In the genomic region with DNA sequence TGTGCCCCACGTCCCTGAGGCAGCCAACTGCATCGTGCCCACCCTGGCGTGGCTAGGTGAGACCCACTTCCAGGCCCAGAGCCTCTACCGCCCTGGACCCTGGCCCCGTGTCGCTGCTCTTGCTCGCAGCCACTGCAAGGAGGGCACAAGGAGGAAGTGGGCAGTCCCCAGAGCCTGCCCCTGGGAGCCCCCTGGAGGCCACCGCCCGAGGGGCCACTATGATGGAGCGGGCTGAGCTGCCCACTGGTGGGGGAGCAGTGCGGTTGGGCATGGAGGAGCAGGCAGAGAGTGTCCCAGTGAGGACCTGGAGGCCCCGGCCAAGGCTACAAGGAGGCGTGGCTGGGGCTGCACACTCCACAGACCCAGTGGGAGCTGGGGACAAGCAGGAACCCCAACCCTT, we compare ENCODE assay signal across 26 cellular contexts.
A peak's percentile ranks its signal among the peaks of the same experiment; 100 is the strongest.
DNase-seq lines count a peak whose midpoint lies in the region; ATAC-seq and TF ChIP-seq lines count a peak whose summit lies in the region.
"Had no signal": no experiment of that assay in that cellular context is flagged by ENCODE, and none has a peak within 500 bp of the region (broad histone marks: within the 10 kb centered on the region; RNA-seq: fewer than 3 reads in every experiment).

No MANE protein-coding gene starts in this region.

- peaks cover 6% of the 10 kb centered on the region; the same call in 1 of the 2 replicates for H3K9me1 ChIP-seq in IMR-90 (ENCODE audit: insufficient read depth, low read length)

- H3K4me1 ChIP-seq in GM23338 (ENCODE audit: insufficient read depth) (no peaks in the 10 kb centered on the region), IMR-90 (ENCODE audit: control insufficient read depth, insufficient read depth, low read length) (peaks cover 4% of the 10 kb centered on the region), trophoblast cell (ENCODE audit: control insufficient read depth in 1 of 2, insufficient read depth in 2 of 2, low read length in 2 of 2) (no peaks in the 10 kb centered on the region), left lung (no peaks in the 10 kb centered on the region)
- H3K4me1 ChIP-seq: BLaER1, SJSA1 had no signal

- peaks cover 11% of the 10 kb centered on the region for H3K27me3 Mint-ChIP-seq in GM23338 (ENCODE audit: insufficient read depth, low read depth, poor library complexity)

- no peak overlapping the region for H3K4me3 ChIP-seq in GM23338
- no peak overlapping the region for H3K4me3 ChIP-seq in IMR-90 (ENCODE audit: insufficient read depth, low read depth, low read length)
- no peak overlapping the region for H3K4me3 ChIP-seq in trophoblast cell (ENCODE audit: low read depth, low read length)
- no peak overlapping the region for H3K4me3 ChIP-seq in left lung
- H3K4me3 ChIP-seq: BLaER1, HAP-1, PC-9, SJSA1 had no signal

- intact Hi-C loops in IMR-90 (cut with micrococcal nuclease) = no loop called here
- intact Hi-C loops in left lung (cut with DNase I) = no loop called here

- BruUV-seq in IMR-90 (replicated peaks; lab: Mats Ljungman, UMichigan) = no TSS peak

- H2BK5ac ChIP-seq in IMR-90 (ENCODE audit: low read depth, low read length, poor library complexity, severe bottlenecking) (no peak overlapping the region), trophoblast cell (ENCODE audit: low read depth, low read length, poor library complexity) (no peak overlapping the region)

- no peak overlapping the region for H3K27ac Mint-ChIP-seq in GM23338
- H3K27ac Mint-ChIP-seq: CD4-positive, CD25-positive, alpha-beta regulatory T cell; HFFc6 had no signal

- H2BK120ac ChIP-seq in IMR-90 (ENCODE audit: low read depth, low read length) = no peak overlapping the region
- H2BK120ac ChIP-seq in trophoblast cell (ENCODE audit: insufficient read depth, low read length, poor library complexity) = no peak overlapping the region

- H3K9me2 ChIP-seq in GM23338 (ENCODE audit: insufficient read depth) = no peaks in the 10 kb centered on the region

- H3K36me3 Mint-ChIP-seq in GM23338 (ENCODE audit: low read depth) = no peaks in the 10 kb centered on the region
- H3K36me3 Mint-ChIP-seq: CD4-positive, CD25-positive, alpha-beta regulatory T cell; IgD-negative memory B cell had no signal

- no peaks in the 10 kb centered on the region for H3K9me3 Mint-ChIP-seq in GM23338
- H3K9me3 Mint-ChIP-seq: CD4-positive, CD25-positive, alpha-beta regulatory T cell; HFFc6; IgD-negative memory B cell had no signal

- ATAC-seq in GM23338 (peak; percentile 69), IMR-90 (ENCODE audit: low read depth) (no peak), left lung (no peak), GM18907 (IDR thresholded peaks at IDR 0.05; ENCODE audit: unreplicated experiment) (no peak), GM19452 (IDR thresholded peaks at IDR 0.05; ENCODE audit: unreplicated experiment) (no peak)

- POLR2A ChIA-PET in IMR-90 (lab: Charles Lee; ENCODE audit: unreplicated experiment) = no interaction called here

- H4K5ac ChIP-seq in IMR-90 (ENCODE audit: low read depth, low read length) = no peak overlapping the region

- H2AK5ac ChIP-seq in IMR-90 (ENCODE audit: low read depth, low read length) (no peak overlapping the region), trophoblast cell (ENCODE audit: low read length) (peak overlapping the region; percentile 87)

- H3K4me2 ChIP-seq in GM23338 = no peak overlapping the region
- H3K4me2 ChIP-seq in IMR-90 (ENCODE audit: low read depth, low read length) = no peak overlapping the region
- no peak overlapping the region for H3K4me2 ChIP-seq in trophoblast cell (ENCODE audit: low read length)
- H3K4me2 ChIP-seq: BLaER1, KMS-11, PC-9 had no signal

- dilution Hi-C loops in IMR-90 (cut with HindIII; ENCODE audit: low sequenced_read_pairs, unreplicated experiment) = no loop called here

- H3K9me3 ChIP-seq in IMR-90 (ENCODE audit: control insufficient read depth, insufficient read depth, low read length) (no peaks in the 10 kb centered on the region), trophoblast cell (ENCODE audit: insufficient read depth, low read depth, low read length) (no peaks in the 10 kb centered on the region), left lung (no peaks in the 10 kb centered on the region)
- H3K9me3 ChIP-seq: BLaER1, HAP-1, SJSA1 had no signal

- no peak overlapping the region for H2BK20ac ChIP-seq in IMR-90 (ENCODE audit: low read depth, low read length)

- H3K79me2 ChIP-seq in GM23338 (replicated peaks; ENCODE audit: insufficient read depth) = no peaks in the 10 kb centered on the region
- H3K79me2 ChIP-seq in trophoblast cell (ENCODE audit: control insufficient read depth, insufficient read depth, low read length, poor library complexity) = no peaks in the 10 kb centered on the region

- H2BK12ac ChIP-seq in trophoblast cell (ENCODE audit: low read length) = no peak overlapping the region

- TF ChIP-seq RAD21 in IMR-90 (IDR thresholded peaks at IDR 0.05; ENCODE audit: low read length) = no peak

- H3K9ac ChIP-seq in IMR-90 (ENCODE audit: low read depth, low read length) (no peak overlapping the region), trophoblast cell (ENCODE audit: low read length) (no peak overlapping the region)
- H3K9ac ChIP-seq: BLaER1, KMS-11 had no signal

- H3F3A ChIP-seq in GM23338 (replicated peaks; ENCODE audit: low read depth) = no peaks in the 10 kb centered on the region

- H3K36me3 ChIP-seq in GM23338 (ENCODE audit: insufficient read depth) = no peaks in the 10 kb centered on the region
- H3K36me3 ChIP-seq in IMR-90 (ENCODE audit: control insufficient read depth, insufficient read depth, low read length) = no peaks in the 10 kb centered on the region
- no peaks in the 10 kb centered on the region for H3K36me3 ChIP-seq in trophoblast cell (ENCODE audit: control insufficient read depth in 1 of 2, insufficient read depth in 2 of 2, low read length in 2 of 2)
- no peaks in the 10 kb centered on the region for H3K36me3 ChIP-seq in left lung
- H3K36me3 ChIP-seq: BLaER1, HAP-1, SJSA1 had no signal

- no peak overlapping the region for H2BK15ac ChIP-seq in IMR-90 (ENCODE audit: low read depth, low read length)

- H4K20me1 ChIP-seq in GM23338 (replicated peaks; ENCODE audit: insufficient read depth) = no peaks in the 10 kb centered on the region
- H4K20me1 ChIP-seq in IMR-90 (ENCODE audit: insufficient read depth, low read length) = no peaks in the 10 kb centered on the region
- H4K20me1 ChIP-seq: BLaER1 had no signal

- H4K8ac ChIP-seq in IMR-90 (ENCODE audit: low read depth in 2 of 2, low read length in 2 of 2) = no peak overlapping the region
- H4K8ac ChIP-seq in trophoblast cell (ENCODE audit: low read depth, low read length) = peak overlapping the region; percentile 43

- H3K4ac ChIP-seq in IMR-90 (ENCODE audit: low read depth, low read length) (no peak overlapping the region), trophoblast cell (ENCODE audit: low read depth, low read length) (no peak overlapping the region)

- H3K27me3 ChIP-seq in GM23338 (ENCODE audit: insufficient read depth) = no peaks in the 10 kb centered on the region
- no peaks in the 10 kb centered on the region for H3K27me3 ChIP-seq in IMR-90 (ENCODE audit: control insufficient read depth, insufficient read depth, low read length)
- no peaks in the 10 kb centered on the region for H3K27me3 ChIP-seq in trophoblast cell (ENCODE audit: insufficient read depth, low read length)
- no peaks in the 10 kb centered on the region for H3K27me3 ChIP-seq in left lung
- H3K27me3 ChIP-seq: BLaER1, SJSA1 had no signal

- no peak overlapping the region for H3K18ac ChIP-seq in IMR-90 (ENCODE audit: low read depth, low read length)
- H3K18ac ChIP-seq in trophoblast cell (ENCODE audit: low read length) = no peak overlapping the region

- no peak overlapping the region for H2AK9ac ChIP-seq in IMR-90 (replicated peaks; ENCODE audit: low read depth, low read length, poor library complexity)

- peaks cover 5% of the 10 kb centered on the region; the same call in 2 of the 3 replicates for H3K4me1 Mint-ChIP-seq in GM23338
- H3K4me1 Mint-ChIP-seq: CD4-positive, CD25-positive, alpha-beta regulatory T cell had no signal

- CTCF ChIA-PET in IMR-90 (lab: Yijun Ruan, JAX) = no interaction called here

- H2AFZ ChIP-seq in GM23338 = no peak overlapping the region
- peak overlapping the region; percentile 17 for H2AFZ ChIP-seq in IMR-90 (replicated peaks; ENCODE audit: low read length, poor library complexity)
- H2AFZ ChIP-seq in trophoblast cell (ENCODE audit: insufficient read depth, low read length, poor library complexity) = no peak overlapping the region
- H2AFZ ChIP-seq: PC-9 had no signal

- WGBS in IMR-90 (ENCODE audit: extremely low coverage in 2 of 2, insufficient read length in 1 of 2), 2 experiments = 90% methylated on average over 6 of the region's 13 CpGs; no CpG with 5 or more reads in 1 of the 2 experiments
- WGBS in trophoblast cell (ENCODE audit: extremely low coverage, insufficient coverage, insufficient read length) = no CpG with 5 or more reads among the region's 13 CpGs

- in situ Hi-C loops in IMR-90 (cut with MboI; ENCODE audit: low sequenced_read_pairs) = no loop called here

- no peak overlapping the region for H3K23ac ChIP-seq in IMR-90 (ENCODE audit: low read depth, low read length)
- H3K23ac ChIP-seq in trophoblast cell (ENCODE audit: low read length) = no peak overlapping the region

- TF ChIP-seq POLR2A in IMR-90 (IDR thresholded peaks at IDR 0.05; ENCODE audit: low read depth, low read length) = no peak

- peak; percentile 22 for DNase-seq in GM23338 (ENCODE audit: low spot score)
- DNase-seq in IMR-90 = no peak
- peak; percentile 29 for DNase-seq in iPS-NIHi11 (ENCODE audit: low spot score)
- no peak for DNase-seq in trophoblast cell
- DNase-seq in left lung = no peak
- no peak for DNase-seq in cerebellum (ENCODE audit: low spot score)
- DNase-seq: CD4-positive, CD25-positive, alpha-beta regulatory T cell; HFFc6; MM.1S; NCI-H1048; NCI-H1417; NCI-H187; NCI-H2081 treated with DMSO at 0.1 percent for 48 hours; NCI-H2171; NCI-H226; NCI-H748 treated with DMSO at 0.1 percent for 48 hours; PC-9; Right ventricle myocardium superior; RPMI8226 had no signal

- H3K27ac ChIP-seq in GM23338 (ENCODE audit: low read depth) (no peak overlapping the region), IMR-90 (ENCODE audit: insufficient read depth, low read length) (no peak overlapping the region), trophoblast cell (ENCODE audit: low read depth, low read length) (no peak overlapping the region), left lung (no peak overlapping the region)
- H3K27ac ChIP-seq: BLaER1, KMS-11, PC-9, SJSA1 had no signal

- no peak overlapping the region for H3K14ac ChIP-seq in IMR-90 (replicated peaks; ENCODE audit: low read depth, low read length)
- no peak overlapping the region for H3K14ac ChIP-seq in trophoblast cell (ENCODE audit: low read length)

- H3K79me1 ChIP-seq in IMR-90 (ENCODE audit: low read depth in 1 of 2, low read length in 2 of 2) = no peaks in the 10 kb centered on the region
- H3K79me1 ChIP-seq in trophoblast cell (ENCODE audit: low read length) = peaks cover 3% of the 10 kb centered on the region

- H3K56ac ChIP-seq in IMR-90 (ENCODE audit: extremely low read depth, insufficient read depth, low read length) = no peak overlapping the region

- H3K4me3 Mint-ChIP-seq in GM23338 = no peak overlapping the region
- H3K4me3 Mint-ChIP-seq: CD4-positive, CD25-positive, alpha-beta regulatory T cell; HFFc6 had no signal

- no peak overlapping the region for H4K12ac ChIP-seq in trophoblast cell (ENCODE audit: low read depth, low read length)

- peak; percentile 32 to 52 for TF ChIP-seq CTCF in GM23338 (conservative IDR thresholded peaks at IDR 0.05; ENCODE audit: low read depth in 2 of 2)
- TF ChIP-seq CTCF in IMR-90 (conservative IDR thresholded peaks at IDR 0.05; ENCODE audit: low read depth, low read length) = no peak
- TF ChIP-seq CTCF in left lung (IDR thresholded peaks at IDR 0.05) = no peak

- no peak overlapping the region for H4K91ac ChIP-seq in IMR-90 (ENCODE audit: insufficient read depth, low read depth, low read length)
- no peak overlapping the region for H4K91ac ChIP-seq in trophoblast cell (ENCODE audit: low read depth, low read length)

Comparison
In these comparisons a context has a peak if more than half of its experiments do, and no peak if none do; other contexts are left out.
1. DNase-seq: peak in GM23338 (single experiment) and iPS-NIHi11 (single experiment); none in IMR-90 (single experiment), trophoblast cell (0 of 2), left lung (0 of 2) and cerebellum (single experiment).
2. CTCF ChIP-seq: peak in GM23338 (2 of 2); none in IMR-90 (single experiment) and left lung (0 of 2).